In genomic region chr2:152395132-152396024, GRCh38 we compare ENCODE assay signal across 15 cellular contexts.
DNase-seq lines count a peak whose midpoint lies in the region; ATAC-seq, FAIRE-seq and TF ChIP-seq lines count a peak whose summit lies in the region.
"Had no signal": no experiment of that assay in that cellular context is flagged by ENCODE, and none has a peak within 500 bp of the region (broad histone marks: within the 10 kb centered on the region; RNA-seq: fewer than 3 reads in every experiment).

No MANE protein-coding gene starts in this region.

- TF ChIP-seq POLR2A in IMR-90 (IDR thresholded peaks at IDR 0.05; ENCODE audit: low read depth, low read length) (no peak), H1 (IDR thresholded peaks at IDR 0.05; ENCODE audit: control extremely low read depth in 1 of 2, low read depth in 2 of 2, low read length in 2 of 2) (no peak)

- H3K27me3 ChIP-seq in IMR-90 (ENCODE audit: control insufficient read depth, insufficient read depth, low read length) (no peaks in the 10 kb centered on the region), H1 (replicated peaks in 1 of 4; ENCODE audit: control insufficient read depth in 3 of 4, extremely low read depth in 1 of 4, insufficient read depth in 3 of 4, low read length in 3 of 4) (no peaks in the 10 kb centered on the region), lower lobe of right lung (ENCODE audit: low read depth) (no peaks in the 10 kb centered on the region), colonic mucosa (no peaks in the 10 kb centered on the region)

- CTCF ChIA-PET in IMR-90 (lab: Yijun Ruan, JAX), result no interaction called here
- CTCF ChIA-PET in H1 (lab: Charles Lee; ENCODE audit: partially characterized antibody), result interaction anchor here (0.8 to 1.9 kb wide), 7 partner anchors 9 to 240 kb away, joined by 3 to 6 read pairs (median 4); no protein-coding TSS in a partner anchor

- H3K79me2 ChIP-seq in H1 (ENCODE audit: control insufficient read depth in 1 of 2, insufficient read depth in 2 of 2, low read length in 2 of 2), result peaks cover 0 to 90% of the 10 kb centered on the region in 2 experiments

- POLR2A ChIA-PET in IMR-90 (lab: Charles Lee; ENCODE audit: unreplicated experiment) (no interaction called here), H1 (lab: Charles Lee; ENCODE audit: partially characterized antibody) (interaction anchor here (0.5 kb wide), 2 partner anchors 27 to 55 kb away, joined by 3 read pairs; no protein-coding TSS in a partner anchor)

- no peak overlapping the region for H2AK9ac ChIP-seq in IMR-90 (replicated peaks; ENCODE audit: low read depth, low read length, poor library complexity)

- TF ChIP-seq CTCF in IMR-90 (conservative IDR thresholded peaks at IDR 0.05; ENCODE audit: low read depth, low read length) (no peak), H1 (IDR thresholded peaks at IDR 0.05; ENCODE audit: control extremely low read depth in 1 of 3, insufficient read depth in 1 of 3, low read depth in 1 of 3, low read length in 3 of 3) (no peak), lower lobe of right lung (IDR thresholded peaks at IDR 0.05) (no peak), colonic mucosa (IDR thresholded peaks at IDR 0.05) (no peak)

- WGBS in IMR-90 (ENCODE audit: extremely low coverage in 2 of 2, insufficient read length in 1 of 2), 2 experiments, result no CpG with 5 or more reads among the region's 9 CpGs
- 62% methylated on average over 9 of the region's 9 CpGs; no CpG with 5 or more reads in 1 of the 2 experiments for WGBS in H1 (ENCODE audit: extremely low coverage in 1 of 2, insufficient coverage in 1 of 2, insufficient read length in 1 of 2, insufficient replicate concordance in 2 of 2, low coverage in 1 of 2, low lambda C conversion rate in 2 of 2, missing lambda C conversion rate in 1 of 2), 2 experiments

- H3K36me3 ChIP-seq in IMR-90 (ENCODE audit: control insufficient read depth, insufficient read depth, low read length), result no peaks in the 10 kb centered on the region
- H3K36me3 ChIP-seq in H1 (ENCODE audit: control insufficient read depth in 2 of 4, insufficient read depth in 4 of 4, low read length in 3 of 4), result no peaks in the 10 kb centered on the region
- no peaks in the 10 kb centered on the region for H3K36me3 ChIP-seq in lower lobe of right lung
- H3K36me3 ChIP-seq in colonic mucosa, result no peaks in the 10 kb centered on the region

- no peaks in the 10 kb centered on the region for H3K23me2 ChIP-seq in H1 (ENCODE audit: low read depth, low read length)

- H3K4ac ChIP-seq in IMR-90 (ENCODE audit: low read depth, low read length), result no peak overlapping the region
- no peak overlapping the region for H3K4ac ChIP-seq in H1 (replicated peaks; ENCODE audit: insufficient read length, low read depth, low read length)

- H4K20me1 ChIP-seq in IMR-90 (ENCODE audit: insufficient read depth, low read length) (no peaks in the 10 kb centered on the region), H1 (replicated peaks in 1 of 2; ENCODE audit: control insufficient read depth in 1 of 2, insufficient read depth in 2 of 2, low read length in 2 of 2) (peaks cover 0 to 14% of the 10 kb centered on the region in 2 experiments)

- no peak overlapping the region for H3K27ac ChIP-seq in IMR-90 (ENCODE audit: insufficient read depth, low read length)
- H3K27ac ChIP-seq in H1 (ENCODE audit: low read depth, low read length), result no peak overlapping the region
- H3K27ac ChIP-seq in lower lobe of right lung, result peak overlapping the region; percentile 9
- peak overlapping the region; percentile 66 for H3K27ac ChIP-seq in temporal lobe (ENCODE audit: low read depth, low read length)
- H3K27ac ChIP-seq in colonic mucosa, result no peak overlapping the region

- no peak overlapping the region for H3K4me3 ChIP-seq in IMR-90 (ENCODE audit: insufficient read depth, low read depth, low read length)
- H3K4me3 ChIP-seq in H1 (ENCODE audit: extremely low read depth in 1 of 4, insufficient read depth in 2 of 4, low read depth in 3 of 4, low read length in 4 of 4), result no peak overlapping the region
- peak overlapping the region; percentile 18 for H3K4me3 ChIP-seq in lower lobe of right lung
- no peak overlapping the region for H3K4me3 ChIP-seq in colonic mucosa

- in situ Hi-C loops in IMR-90 (cut with MboI; ENCODE audit: low sequenced_read_pairs), result no loop called here

- no peak overlapping the region for H4K91ac ChIP-seq in IMR-90 (ENCODE audit: insufficient read depth, low read depth, low read length)
- no peak overlapping the region for H4K91ac ChIP-seq in H1 (replicated peaks; ENCODE audit: insufficient read length, low read length)

- H2AFZ ChIP-seq in IMR-90 (replicated peaks; ENCODE audit: low read length, poor library complexity) (no peak overlapping the region), H1 (ENCODE audit: low read length) (no peak overlapping the region)

- no peak overlapping the region for H3K23ac ChIP-seq in IMR-90 (ENCODE audit: low read depth, low read length)
- H3K23ac ChIP-seq in H1 (ENCODE audit: insufficient read length), result no peak overlapping the region

- H2BK120ac ChIP-seq in IMR-90 (ENCODE audit: low read depth, low read length) (no peak overlapping the region), H1 (replicated peaks; ENCODE audit: low read depth, low read length) (no peak overlapping the region)

- H3K14ac ChIP-seq in IMR-90 (replicated peaks; ENCODE audit: low read depth, low read length), result 0 out of 2 replicates have a peak overlapping the region, but pooled peaks have one; percentile 13
- H3K14ac ChIP-seq in H1 (ENCODE audit: insufficient read length), result no peak overlapping the region

- H3K9me1 ChIP-seq in IMR-90 (ENCODE audit: insufficient read depth, low read length), result no peaks in the 10 kb centered on the region

- H3K4me1 ChIP-seq in IMR-90 (ENCODE audit: control insufficient read depth, insufficient read depth, low read length) (peaks cover 3% of the 10 kb centered on the region; the same call in 1 of the 2 replicates), H1 (replicated peaks in 1 of 4; ENCODE audit: control insufficient read depth in 3 of 4, insufficient read depth in 4 of 4, low read length in 3 of 4) (peaks cover 0 to 12% (median 8%) of the 10 kb centered on the region in 4 experiments; a peak in 5 of 7 replicates), lower lobe of right lung (peaks cover 7% of the 10 kb centered on the region), colonic mucosa (no peaks in the 10 kb centered on the region)

- H3K9me3 ChIP-seq in IMR-90 (ENCODE audit: control insufficient read depth, insufficient read depth, low read length) (no peaks in the 10 kb centered on the region), H1 (ENCODE audit: insufficient read depth in 2 of 2, low read depth in 1 of 2, low read length in 1 of 2) (no peaks in the 10 kb centered on the region), lower lobe of right lung (no peaks in the 10 kb centered on the region), colonic mucosa (no peaks in the 10 kb centered on the region)

- dilution Hi-C loops in IMR-90 (cut with HindIII; ENCODE audit: low sequenced_read_pairs, unreplicated experiment), result no loop called here

- H3K18ac ChIP-seq in IMR-90 (ENCODE audit: low read depth, low read length), result no peak overlapping the region
- H3K18ac ChIP-seq in H1 (ENCODE audit: extremely low read depth, low read length), result no peak overlapping the region

- H2BK15ac ChIP-seq in IMR-90 (ENCODE audit: low read depth, low read length) (no peak overlapping the region), H1 (ENCODE audit: low read length) (no peak overlapping the region)

- ATAC-seq in IMR-90 (ENCODE audit: low read depth), result no peak
- ATAC-seq in lower lobe of right lung, result peak; percentile 42 to 62
- ATAC-seq in GM21717 (IDR thresholded peaks at IDR 0.05; ENCODE audit: unreplicated experiment), result no peak
- ATAC-seq: activated CD8-positive, alpha-beta memory T cell treated with anti-CD3 and anti-CD28 coated beads, Interleukin-2, amount 10 ng/mL, durations not matched to agents 7 days and 5 days; stimulated activated effector memory CD8-positive, alpha-beta T cell treated with anti-CD3 and anti-CD28 coated beads, Interleukin-12 subunit alpha, Interleukin-12 subunit beta, amount 100 ng/mL, for 72 hours had no signal

- BruUV-seq in IMR-90 (replicated peaks; lab: Mats Ljungman, UMichigan), result no TSS peak

- no peak overlapping the region for H3K56ac ChIP-seq in IMR-90 (ENCODE audit: extremely low read depth, insufficient read depth, low read length)
- no peak overlapping the region for H3K56ac ChIP-seq in H1 (replicated peaks; ENCODE audit: insufficient read length, low read depth, low read length)

- DNase-seq in IMR-90 (peak; percentile 34), H1 (ENCODE audit: low read depth in 1 of 2, low spot score in 2 of 2) (no peak), lower lobe of right lung (no peak), SK-N-DZ (ENCODE audit: low spot score) (no peak), middle frontal gyrus (ENCODE audit: extremely low spot score, low spot score) (no peak), colonic mucosa (no peak)
- DNase-seq: activated CD8-positive, alpha-beta memory T cell treated with anti-CD3 and anti-CD28 coated beads, Interleukin-2, amount 10 ng/mL, durations not matched to agents 7 days and 5 days; amniotic stem cell; DMS 273 treated with DMSO at 0.1 percent for 48 hours; NCI-H1436; NK-92 treated with Interleukin-12 subunit alpha and Interleukin-12 subunit beta, amount 100 ng/mL, for 24 hours; stimulated activated CD4-positive, alpha-beta T cell treated with anti-CD3 and anti-CD28 coated beads, Interleukin-15, amount 100 ng/mL, for 24 hours had no signal

- H2BK5ac ChIP-seq in IMR-90 (ENCODE audit: low read depth, low read length, poor library complexity, severe bottlenecking) (no peak overlapping the region), H1 (ENCODE audit: low read depth, low read length) (no peak overlapping the region)

- no peak overlapping the region for H2BK12ac ChIP-seq in H1 (ENCODE audit: low read depth, low read length)

- H3K4me2 ChIP-seq in IMR-90 (ENCODE audit: low read depth, low read length) (peak overlapping the region; percentile 56; the same call in 1 of the 2 replicates), H1 (ENCODE audit: insufficient read depth in 1 of 2, low read depth in 2 of 2, low read length in 2 of 2) (peak overlapping the region in 1 of 2 experiments; percentile 15; a peak in 1 of 4 replicates)

- no peak for TF ChIP-seq EP300 in H1 (IDR thresholded peaks at IDR 0.05; ENCODE audit: borderline replicate concordance in 1 of 2, low read depth in 2 of 2, low read length in 2 of 2)

- H3K9ac ChIP-seq in IMR-90 (ENCODE audit: low read depth, low read length) (no peak overlapping the region), H1 (replicated peaks in 1 of 4; ENCODE audit: extremely low read depth in 1 of 4, low read depth in 3 of 4, low read length in 3 of 4) (no peak overlapping the region), colonic mucosa (ENCODE audit: low read depth in 2 of 2, low read length in 2 of 2) (no peak overlapping the region)

- H4K5ac ChIP-seq in IMR-90 (ENCODE audit: low read depth, low read length), result no peak overlapping the region
- H4K5ac ChIP-seq in H1 (ENCODE audit: insufficient read length, low read depth, low read length), result no peak overlapping the region

- H4K8ac ChIP-seq in IMR-90 (ENCODE audit: low read depth in 2 of 2, low read length in 2 of 2), result no peak overlapping the region
- no peak overlapping the region for H4K8ac ChIP-seq in H1 (ENCODE audit: extremely low read depth, insufficient read depth, low read length)

- intact Hi-C loops in IMR-90 (cut with micrococcal nuclease), result no loop called here
- intact Hi-C loops in lower lobe of right lung (cut with DNase I), result no loop called here
- intact Hi-C loops in colonic mucosa (cut with DNase I), result no loop called here

- H2AK5ac ChIP-seq in IMR-90 (ENCODE audit: low read depth, low read length) (no peak overlapping the region), H1 (ENCODE audit: low read depth, low read length) (no peak overlapping the region)

- FAIRE-seq in H1 (lab: Jason Lieb, UNC), result peak; percentile 36

- TF ChIP-seq RAD21 in IMR-90 (IDR thresholded peaks at IDR 0.05; ENCODE audit: low read length), result no peak
- no peak for TF ChIP-seq RAD21 in H1 (IDR thresholded peaks at IDR 0.05 in 1 of 2, conservative IDR thresholded peaks at IDR 0.05 in 1 of 2; ENCODE audit: low read depth in 2 of 2, low read length in 2 of 2)

- no peak overlapping the region for H2BK20ac ChIP-seq in IMR-90 (ENCODE audit: low read depth, low read length)
- H2BK20ac ChIP-seq in H1 (ENCODE audit: low read length), result no peak overlapping the region

- peaks cover 21 to 24% of the 10 kb centered on the region in 2 experiments for H3K79me1 ChIP-seq in IMR-90 (ENCODE audit: low read depth in 1 of 2, low read length in 2 of 2)
- H3K79me1 ChIP-seq in H1 (ENCODE audit: low read depth, low read length), result peaks cover 9% of the 10 kb centered on the region

Comparison
In these comparisons a context has a peak if more than half of its experiments do, and no peak if none do; other contexts are left out.
1. ATAC-seq: peak in lower lobe of right lung (2 of 2); none in IMR-90 (single experiment) and GM21717 (single experiment).
2. H3K27ac ChIP-seq: peak in lower lobe of right lung (single experiment) and temporal lobe (single experiment); none in IMR-90 (single experiment), H1 (single experiment) and colonic mucosa (single experiment).